In the genomic region with DNA sequence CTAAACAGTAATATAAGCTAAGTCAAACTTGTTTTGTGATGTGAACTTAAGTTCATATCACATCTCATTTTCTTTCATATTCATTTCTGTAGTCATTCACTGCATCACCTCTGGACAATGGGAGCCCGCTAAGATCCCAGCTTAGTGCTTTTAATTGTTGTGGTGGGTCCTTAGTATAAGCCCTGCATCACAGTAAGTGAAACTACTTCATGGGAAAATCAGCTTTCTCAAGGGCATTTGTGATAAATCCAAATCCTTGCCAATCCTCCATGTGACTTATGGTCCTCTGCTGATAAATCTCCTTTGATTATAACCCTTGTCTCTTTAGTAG, we compare ENCODE assay signal across 2 cellular contexts.
TF ChIP-seq lines count a peak whose summit lies in the region.

No MANE protein-coding gene starts in this region.

TF ChIP-seq in IMR-90, 13 proteins besides CTCF, POLR2A, EP300 and RAD21:
- TF ChIP-seq NFE2L2 (IDR thresholded peaks at IDR 0.05; ENCODE audit: low read depth, low read length), result no peak
- TF ChIP-seq CEBPB (IDR thresholded peaks at IDR 0.05; ENCODE audit: low read depth, low read length), result no peak
- TF ChIP-seq CHD1 (IDR thresholded peaks at IDR 0.05; ENCODE audit: low read depth, low read length), result no peak
- no peak for TF ChIP-seq RCOR1 (IDR thresholded peaks at IDR 0.05; ENCODE audit: insufficient replicate concordance, low read length)
- no peak for TF ChIP-seq FOS (IDR thresholded peaks at IDR 0.05; ENCODE audit: low read depth, low read length)
- no peak for TF ChIP-seq MAFK (IDR thresholded peaks at IDR 0.05; ENCODE audit: low read depth, low read length)
- TF ChIP-seq SMC3 (IDR thresholded peaks at IDR 0.05; ENCODE audit: low read depth, low read length), result no peak
- TF ChIP-seq RFX5 (IDR thresholded peaks at IDR 0.05; ENCODE audit: low read depth, low read length), result no peak
- no peak for TF ChIP-seq MAZ (IDR thresholded peaks at IDR 0.05; ENCODE audit: borderline replicate concordance, low read depth, low read length)
- no peak for TF ChIP-seq MXI1 (IDR thresholded peaks at IDR 0.05; ENCODE audit: borderline replicate concordance, low read depth, low read length)
TF ChIP-seq in IMR-90: peak in this region for 0.

TF ChIP-seq in H1, 55 proteins besides CTCF, POLR2A, EP300 and RAD21:
- no peak for TF ChIP-seq TAF1 (IDR thresholded peaks at IDR 0.05; ENCODE audit: low read depth, low read length)
